In genomic region chr12:29565727-29566126, GRCh38 we compare ENCODE assay signal across 21 cellular contexts.
DNase-seq lines count a peak whose midpoint lies in the region; ATAC-seq and TF ChIP-seq lines count a peak whose summit lies in the region.
"Had no signal": no experiment of that assay in that cellular context is flagged by ENCODE, and none has a peak within 500 bp of the region (broad histone marks: within the 10 kb centered on the region; RNA-seq: fewer than 3 reads in every experiment).

No MANE protein-coding gene starts in this region.

- no peak for TF ChIP-seq POLR2A in ovary (IDR thresholded peaks at IDR 0.05)

- H2AFZ ChIP-seq in PC-3 (ENCODE audit: low read length) (peak overlapping the region; percentile 28; the same call in 1 of the 2 replicates), parathyroid adenoma (no peak overlapping the region)

- H3K4me1 ChIP-seq in PC-3 (ENCODE audit: insufficient read depth, low read length) (peaks cover 39% of the 10 kb centered on the region), parathyroid adenoma (peaks cover 82% of the 10 kb centered on the region), ovary (ENCODE audit: insufficient read depth) (peaks cover 27% of the 10 kb centered on the region)

- no peak for TF ChIP-seq EP300 in ovary (IDR thresholded peaks at IDR 0.05)

- CTCF ChIA-PET in PC-3 (lab: Charles Lee): no interaction called here

- H3K27ac ChIP-seq in 22Rv1 (peak overlapping the region; percentile 45), C4-2B (peak overlapping the region; percentile 35), PC-3 (ENCODE audit: low read length) (peak overlapping the region; percentile 76), parathyroid adenoma (peak overlapping the region; percentile 94), ovary (no peak overlapping the region)
- H3K27ac ChIP-seq: BLaER1 had no signal

- TF ChIP-seq CTCF in 22Rv1 (IDR thresholded peaks at IDR 0.05): no peak
- no peak for TF ChIP-seq CTCF in C4-2B (conservative IDR thresholded peaks at IDR 0.05)
- TF ChIP-seq CTCF in PC-3 (conservative IDR thresholded peaks at IDR 0.05; ENCODE audit: low read depth, low read length): no peak
- TF ChIP-seq CTCF in parathyroid adenoma (IDR thresholded peaks at IDR 0.05): no peak
- TF ChIP-seq CTCF in ovary (IDR thresholded peaks at IDR 0.05): no peak

- no peaks in the 10 kb centered on the region for H3F3A ChIP-seq in PC-3 (ENCODE audit: low read length, unreplicated experiment)

- H3K4me2 ChIP-seq in PC-3 (ENCODE audit: low read length) (peak overlapping the region; percentile 67), parathyroid adenoma (ENCODE audit: low read length) (no peak overlapping the region)
- H3K4me2 ChIP-seq: BLaER1 had no signal

- POLR2A ChIA-PET in PC-3 (lab: Charles Lee; ENCODE audit: unreplicated experiment): interaction anchor here (0.5 kb wide), 1 partner anchor 111 kb away, joined by 6 read pairs; no protein-coding TSS in a partner anchor

- peak; percentile 75 for DNase-seq in PC-3
- DNase-seq in ovary: no peak
- DNase-seq in GOT3 (lab: John Stamatoyannopoulos, UW): no peak
- DNase-seq: ACHN; CD4-positive, alpha-beta memory T cell; EL; GF-D8; H7; Kasumi-1; NCI-H1092; NCI-H1436; NCI-H187 treated with DMSO at 0.1 percent for 48 hours; NCI-H446; NCI-H526; OCI-M1; Right ventricle myocardium superior had no signal

- H3K36me3 ChIP-seq in PC-3 (ENCODE audit: low read depth, low read length) (no peaks in the 10 kb centered on the region), parathyroid adenoma (ENCODE audit: control insufficient read depth, insufficient read depth, low read length) (no peaks in the 10 kb centered on the region), ovary (no peaks in the 10 kb centered on the region)
- H3K36me3 ChIP-seq: BLaER1 had no signal

- peak overlapping the region; percentile 28; the same call in 1 of the 2 replicates for H3K9ac ChIP-seq in PC-3 (ENCODE audit: low read length)
- H3K9ac ChIP-seq in parathyroid adenoma: no peak overlapping the region
- H3K9ac ChIP-seq: BLaER1 had no signal

- no TSS peak for BruUV-seq in PC-3 (replicated peaks; lab: Mats Ljungman, UMichigan)

- no peaks in the 10 kb centered on the region for H3K9me2 ChIP-seq in PC-3 (replicated peaks; ENCODE audit: low read length)

- no peaks in the 10 kb centered on the region for H3K9me3 ChIP-seq in PC-3 (ENCODE audit: low read length)
- H3K9me3 ChIP-seq in parathyroid adenoma (ENCODE audit: control insufficient read depth, low read length): no peaks in the 10 kb centered on the region
- no peaks in the 10 kb centered on the region for H3K9me3 ChIP-seq in ovary

- H4K20me1 ChIP-seq in PC-3 (ENCODE audit: low read length): no peaks in the 10 kb centered on the region
- H4K20me1 ChIP-seq: BLaER1 had no signal

- intact Hi-C loops in PC-3 (cut with micrococcal nuclease): loop anchor here (1.0 to 5.0 kb wide), 4 partner anchors 16 to 232 kb away; no protein-coding TSS in a partner anchor
- intact Hi-C loops in ovary (cut with DNase I): no loop called here

- H3K27me3 ChIP-seq in PC-3 (ENCODE audit: low read length) (peaks cover 8% of the 10 kb centered on the region; the same call in 1 of the 2 replicates), parathyroid adenoma (ENCODE audit: control insufficient read depth, insufficient read depth, low read length) (no peaks in the 10 kb centered on the region), ovary (no peaks in the 10 kb centered on the region)
- H3K27me3 ChIP-seq: BLaER1 had no signal

- peak; percentile 39 for ATAC-seq in PC-3
- no peak for ATAC-seq in GM21529 (IDR thresholded peaks at IDR 0.05; ENCODE audit: unreplicated experiment)

- WGBS in ovary, 3 donors: 95 to 97% (median 96%) methylated on average over 5 of the region's 5 CpGs

- H3K79me2 ChIP-seq in PC-3 (ENCODE audit: low read length): no peaks in the 10 kb centered on the region
- H3K79me2 ChIP-seq in parathyroid adenoma: peaks cover 6% of the 10 kb centered on the region

- H3K4me3 ChIP-seq in PC-3 (ENCODE audit: low read length): peak overlapping the region; percentile 8; the same call in 1 of the 2 replicates
- H3K4me3 ChIP-seq in parathyroid adenoma (ENCODE audit: low read depth, low read length): no peak overlapping the region
- H3K4me3 ChIP-seq in ovary: no peak overlapping the region
- H3K4me3 ChIP-seq: BLaER1 had no signal

Comparison
In these comparisons a context has a peak if more than half of its experiments do, and no peak if none do; other contexts are left out.
1. H3K27ac ChIP-seq: peak in 22Rv1 (single experiment), C4-2B (single experiment), PC-3 (single experiment) and parathyroid adenoma (single experiment); none in ovary (0 of 2).